Comparison of ENCODE assay signal across 11 cellular contexts in genomic region chr4:81620442-81620841, GRCh38.
"Had no signal": no experiment of that assay in that cellular context is flagged by ENCODE, and none has a peak within 500 bp of the region (broad histone marks: within the 10 kb centered on the region; RNA-seq: fewer than 3 reads in every experiment).

No MANE protein-coding gene starts in this region.

- H3K27ac ChIP-seq: colonic mucosa, pancreas had no signal

- H3K36me3 ChIP-seq: colonic mucosa, pancreas had no signal

- DNase-seq: colonic mucosa; dermis blood vessel endothelial cell; immature natural killer cell; kidney; mucosa of descending colon; natural killer cell; pancreas; right cardiac atrium; stimulated activated CD4-positive, alpha-beta T cell treated with anti-CD3 and anti-CD28 coated beads, Interleukin-2, amount 100 ng/mL, for 48 hours; stimulated activated naive CD4-positive, alpha-beta T cell treated with Interleukin-2 at 50 U/mL for 16 hours had no signal

- H3K27me3 ChIP-seq: colonic mucosa, pancreas had no signal

- H3K9me3 ChIP-seq: colonic mucosa, mucosa of descending colon, pancreas had no signal

- ATAC-seq: mucosa of descending colon, natural killer cell, pancreas had no signal

- H3K4me3 ChIP-seq: colonic mucosa, mucosa of descending colon, pancreas, smooth muscle cell had no signal

- H3K4me2 ChIP-seq: smooth muscle cell had no signal

- H3K4me1 ChIP-seq: colonic mucosa had no signal
